In genomic region chr11:9769621-9770020, GRCh38 we compare ENCODE assay signal across 25 cellular contexts.
"Had no signal": no experiment of that assay in that cellular context is flagged by ENCODE, and none has a peak within 500 bp of the region (broad histone marks: within the 10 kb centered on the region; RNA-seq: fewer than 3 reads in every experiment).

No MANE protein-coding gene starts in this region.

- H3K4me1 Mint-ChIP-seq: natural killer cell had no signal

- H3K4me3 ChIP-seq: colonic mucosa, gastrocnemius medialis, left lung, neural progenitor cell, prostate gland, right atrium auricular region, sigmoid colon, skin epidermis, spleen, thoracic aorta, tibial nerve, upper lobe of right lung, uterus had no signal

- H3K27ac Mint-ChIP-seq: dendritic cell treated with granulocyte-macrophage colony-stimulating factor and Interleukin-4, amounts not matched to agents 40 ng/mL and 50 ng/mL, for 4 days; endodermal cell; natural killer cell; neural progenitor cell; stimulated activated naive B cell treated with anti-CD40 and anti-IgM and Interleukin-4, amounts not matched to agents 10 μg/mL and 1 μg/mL and 100 μg/mL, for 72 hours; stimulated activated naive CD8-positive, alpha-beta T cell treated with anti-CD3 and anti-CD28 coated beads, Interleukin-15, Interleukin-2, amounts not matched to agents 100 ng/mL and 50 ng/mL, for 24 hours had no signal

- H3K4me1 ChIP-seq: colonic mucosa, left lung, uterus had no signal

- H3K9me3 Mint-ChIP-seq: dendritic cell treated with granulocyte-macrophage colony-stimulating factor and Interleukin-4, amounts not matched to agents 40 ng/mL and 50 ng/mL, for 4 days; endodermal cell; natural killer cell; neural progenitor cell; stimulated activated naive B cell treated with anti-CD40 and anti-IgM and Interleukin-4, amounts not matched to agents 10 μg/mL and 1 μg/mL and 100 μg/mL, for 72 hours; stimulated activated naive CD8-positive, alpha-beta T cell treated with anti-CD3 and anti-CD28 coated beads, Interleukin-15, Interleukin-2, amounts not matched to agents 100 ng/mL and 50 ng/mL, for 24 hours had no signal

- H3K9ac ChIP-seq: neural progenitor cell had no signal

- H2AFZ ChIP-seq: neural progenitor cell had no signal

- DNase-seq: colonic mucosa; effector CD8-positive, alpha-beta T cell; foreskin fibroblast; gastrocnemius medialis; head of caudate nucleus; kidney; left lung; mesendoderm; natural killer cell; sigmoid colon; spleen; stimulated activated CD4-positive, alpha-beta T cell treated with anti-CD3 and anti-CD28 coated beads, Interleukin-4, amount 100 ng/mL, for 4 hours; stimulated activated naive B cell treated with anti-CD40 and anti-IgM and Interleukin-4, amounts not matched to agents 10 μg/mL and 1 μg/mL and 100 μg/mL, for 72 hours; upper lobe of right lung; uterus had no signal

- H3K27me3 ChIP-seq: colonic mucosa, gastrocnemius medialis, left lung, neural progenitor cell, right atrium auricular region, sigmoid colon, spleen, tibial nerve, upper lobe of right lung, uterus had no signal

- H3K4me2 ChIP-seq: neural progenitor cell had no signal

- H3K36me3 Mint-ChIP-seq: natural killer cell, neural progenitor cell had no signal

- H3K27ac ChIP-seq: colonic mucosa, epithelial cell of prostate, gastrocnemius medialis, left lung, neural progenitor cell, prostate gland, right atrium auricular region, sigmoid colon, skin epidermis, spleen, thoracic aorta, upper lobe of right lung, uterus had no signal

- H3K9me3 ChIP-seq: colonic mucosa, gastrocnemius medialis, left lung, prostate gland, right atrium auricular region, sigmoid colon, spleen, thoracic aorta, tibial nerve, upper lobe of right lung, uterus had no signal

- H3K4me3 Mint-ChIP-seq: dendritic cell treated with granulocyte-macrophage colony-stimulating factor and Interleukin-4, amounts not matched to agents 40 ng/mL and 50 ng/mL, for 4 days; endodermal cell; natural killer cell; neural progenitor cell; stimulated activated naive B cell treated with anti-CD40 and anti-IgM and Interleukin-4, amounts not matched to agents 10 μg/mL and 1 μg/mL and 100 μg/mL, for 72 hours; stimulated activated naive CD8-positive, alpha-beta T cell treated with anti-CD3 and anti-CD28 coated beads, Interleukin-15, Interleukin-2, amounts not matched to agents 100 ng/mL and 50 ng/mL, for 24 hours had no signal

- H3K36me3 ChIP-seq: colonic mucosa, gastrocnemius medialis, left lung, neural progenitor cell, prostate gland, right atrium auricular region, sigmoid colon, spleen, thoracic aorta, tibial nerve, upper lobe of right lung, uterus had no signal

- H3K27me3 Mint-ChIP-seq: dendritic cell treated with granulocyte-macrophage colony-stimulating factor and Interleukin-4, amounts not matched to agents 40 ng/mL and 50 ng/mL, for 4 days; stimulated activated naive B cell treated with anti-CD40 and anti-IgM and Interleukin-4, amounts not matched to agents 10 μg/mL and 1 μg/mL and 100 μg/mL, for 72 hours; stimulated activated naive CD8-positive, alpha-beta T cell treated with anti-CD3 and anti-CD28 coated beads, Interleukin-15, Interleukin-2, amounts not matched to agents 100 ng/mL and 50 ng/mL, for 24 hours had no signal

- FAIRE-seq: kidney had no signal
